Comparison of ENCODE assay signal across 9 cellular contexts in the genomic region with DNA sequence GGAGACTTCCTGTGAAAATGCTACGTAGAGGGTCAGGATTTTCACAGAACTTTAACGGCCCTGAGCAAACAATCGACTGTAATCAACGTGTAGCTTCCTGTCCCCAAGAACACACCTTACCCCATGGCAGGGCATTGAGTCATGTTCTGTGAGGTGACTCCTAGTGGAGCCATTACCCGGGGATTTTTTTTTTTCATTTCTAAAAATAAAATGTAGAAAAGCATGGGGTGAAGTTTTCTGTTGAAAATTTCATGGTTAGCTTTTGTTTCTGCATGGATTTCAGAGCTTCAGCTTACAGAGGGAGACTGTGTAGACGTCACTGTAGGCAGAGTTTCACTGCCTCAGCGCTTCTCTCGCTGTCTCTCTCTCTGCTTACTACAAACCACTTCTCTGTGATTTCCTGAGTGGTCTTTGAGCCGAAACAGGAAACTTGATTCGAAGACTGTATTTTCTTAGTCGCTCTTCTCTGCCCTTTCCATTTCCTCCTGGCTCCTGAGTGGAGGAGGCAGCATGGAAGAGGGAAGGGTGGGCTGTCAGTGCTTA.
DNase-seq lines count a peak whose midpoint lies in the region; ATAC-seq and TF ChIP-seq lines count a peak whose summit lies in the region.
"Had no signal": no experiment of that assay in that cellular context is flagged by ENCODE, and none has a peak within 500 bp of the region (broad histone marks: within the 10 kb centered on the region; RNA-seq: fewer than 3 reads in every experiment).

No MANE protein-coding gene starts in this region.

- CTCF ChIA-PET in CD8-positive, alpha-beta T cell (lab: Charles Lee), result interaction anchor here (1.2 to 3.9 kb wide), 2 partner anchors 11 to 165 kb away, joined by 4 to 25 read pairs; no protein-coding TSS in a partner anchor
- CTCF ChIA-PET in A673 (lab: Charles Lee), result interaction anchor here (0.6 kb wide), 1 partner anchor 434 kb away, joined by 3 read pairs; no protein-coding TSS in a partner anchor

- H3K4me1 ChIP-seq in CD8-positive, alpha-beta T cell (ENCODE audit: insufficient read depth, low read length), result peaks cover 72% of the 10 kb centered on the region
- H3K4me1 ChIP-seq in mesodermal cell (ENCODE audit: control insufficient read depth, insufficient read depth, low read length, poor library complexity, severe bottlenecking), result peaks cover 7% of the 10 kb centered on the region
- no peaks in the 10 kb centered on the region for H3K4me1 ChIP-seq in A673 (ENCODE audit: insufficient read depth, low read length, poor library complexity, severe bottlenecking)

- peak in 6 of 7 experiments; percentile 12 to 76 (median 50) for DNase-seq in CD8-positive, alpha-beta T cell
- DNase-seq in activated naive CD4-positive, alpha-beta T cell treated with anti-CD3 and anti-CD28 coated beads, Interleukin-2, amount 50 U/mL, for 72 hours (ENCODE audit: low spot score in 2 of 2), result no peak
- no peak for DNase-seq in A673 (ENCODE audit: low spot score)
- no peak for DNase-seq in H4 (ENCODE audit: low spot score)
- no peak for DNase-seq in AG20443 (ENCODE audit: low spot score)
- DNase-seq: midbrain had no signal

- 87 to 92% methylated on average over 7 to 9 of the region's 11 CpGs for WGBS in mesodermal cell (ENCODE audit: insufficient coverage in 2 of 2), 2 experiments

- peaks cover 28% of the 10 kb centered on the region for H3K36me3 ChIP-seq in CD8-positive, alpha-beta T cell (ENCODE audit: insufficient read depth, low read length)
- peaks cover 74% of the 10 kb centered on the region for H3K36me3 ChIP-seq in mesodermal cell (ENCODE audit: control insufficient read depth, insufficient read depth, low read length)
- H3K36me3 ChIP-seq in A673 (ENCODE audit: insufficient read depth, low read length, poor library complexity, severe bottlenecking), result peaks cover 5% of the 10 kb centered on the region

- no peaks in the 10 kb centered on the region for H3K9me3 ChIP-seq in CD8-positive, alpha-beta T cell (ENCODE audit: low read length)
- H3K9me3 ChIP-seq in mesodermal cell (ENCODE audit: control insufficient read depth, low read length) (no peaks in the 10 kb centered on the region), A673 (ENCODE audit: low read depth, low read length, poor library complexity, severe bottlenecking) (no peaks in the 10 kb centered on the region)

- no peaks in the 10 kb centered on the region for H3K9me3 Mint-ChIP-seq in CD8-positive, alpha-beta T cell
- H3K9me3 Mint-ChIP-seq in IgD-negative memory B cell, result peaks cover 0 to 1% (median 0%) of the 10 kb centered on the region in 3 donors
- no peaks in the 10 kb centered on the region for H3K9me3 Mint-ChIP-seq in activated naive CD4-positive, alpha-beta T cell treated with anti-CD3 and anti-CD28 coated beads, Interleukin-2, amount 50 U/mL, for 72 hours

- peak overlapping the region; percentile 78 for H3K27ac ChIP-seq in CD8-positive, alpha-beta T cell (ENCODE audit: low read depth, low read length)
- H3K27ac ChIP-seq in mesodermal cell (ENCODE audit: low read depth, low read length, severe bottlenecking) (peak overlapping the region; percentile 10), A673 (ENCODE audit: low read depth, low read length, poor library complexity, severe bottlenecking) (no peak overlapping the region)

- TF ChIP-seq CTCF in CD8-positive, alpha-beta T cell (IDR thresholded peaks at IDR 0.05), result no peak
- no peak for TF ChIP-seq CTCF in A673 (conservative IDR thresholded peaks at IDR 0.05; ENCODE audit: low read depth, low read length)

- peak; percentile 80 for ATAC-seq in CD8-positive, alpha-beta T cell
- peak; percentile 82 to 86 for ATAC-seq in activated naive CD4-positive, alpha-beta T cell treated with anti-CD3 and anti-CD28 coated beads, Interleukin-2, amount 50 U/mL, for 72 hours
- ATAC-seq in GM21515 (IDR thresholded peaks at IDR 0.05; ENCODE audit: unreplicated experiment), result no peak

- POLR2A ChIA-PET in CD8-positive, alpha-beta T cell (lab: Charles Lee), result interaction anchor here (1.1 to 3.9 kb wide), 6 partner anchors 8 to 213 kb away, joined by 3 to 18 read pairs (median 4); a partner anchor contains a TSS
- POLR2A ChIA-PET in A673 (lab: Charles Lee; ENCODE audit: low non-redundant PET), result interaction anchor here (0.6 kb wide), 1 partner anchor 96 kb away, joined by 5 read pairs; no protein-coding TSS in a partner anchor

- peaks cover 89% of the 10 kb centered on the region for H3K36me3 Mint-ChIP-seq in CD8-positive, alpha-beta T cell
- peaks cover 11% of the 10 kb centered on the region for H3K36me3 Mint-ChIP-seq in IgD-negative memory B cell
- peaks cover 51 to 85% of the 10 kb centered on the region in 2 donors for H3K36me3 Mint-ChIP-seq in activated naive CD4-positive, alpha-beta T cell treated with anti-CD3 and anti-CD28 coated beads, Interleukin-2, amount 50 U/mL, for 72 hours

- H3K27me3 Mint-ChIP-seq in CD8-positive, alpha-beta T cell (ENCODE audit: low read depth), result no peaks in the 10 kb centered on the region
- no peaks in the 10 kb centered on the region for H3K27me3 Mint-ChIP-seq in IgD-negative memory B cell

- BruUV-seq in A673 (replicated peaks; lab: Mats Ljungman, UMichigan), result no TSS peak

- H3K27me3 ChIP-seq in CD8-positive, alpha-beta T cell (ENCODE audit: insufficient read depth, low read length), result no peaks in the 10 kb centered on the region
- no peaks in the 10 kb centered on the region for H3K27me3 ChIP-seq in A673 (replicated peaks; ENCODE audit: insufficient read depth, low read depth, low read length, poor library complexity)

- intact Hi-C loops in CD8-positive, alpha-beta T cell (cut with DNase I, micrococcal nuclease), result loop anchor here (1.0 to 5.0 kb wide), 6 partner anchors 12 to 404 kb away; a partner anchor contains a TSS
- intact Hi-C loops in A673 (cut with micrococcal nuclease; ENCODE audit: unreplicated experiment), result loop anchor here (2.0 kb wide), 1 partner anchor 162 kb away; no protein-coding TSS in a partner anchor

- peak overlapping the region; percentile 88 for H3K4me3 Mint-ChIP-seq in CD8-positive, alpha-beta T cell
- no peak overlapping the region for H3K4me3 Mint-ChIP-seq in IgD-negative memory B cell

- peaks cover 86% of the 10 kb centered on the region for H3K4me1 Mint-ChIP-seq in CD8-positive, alpha-beta T cell (ENCODE audit: low read depth)
- H3K4me1 Mint-ChIP-seq in IgD-negative memory B cell, result peaks cover 3 to 7% (median 6%) of the 10 kb centered on the region in 3 donors

- peak overlapping the region; percentile 54 for H3K4me3 ChIP-seq in CD8-positive, alpha-beta T cell (ENCODE audit: low read depth, low read length)
- H3K4me3 ChIP-seq in mesodermal cell (ENCODE audit: extremely low read depth, insufficient read depth, low read length, poor library complexity, severe bottlenecking), result no peak overlapping the region
- H3K4me3 ChIP-seq in A673 (ENCODE audit: low read depth, low read length, poor library complexity, severe bottlenecking), result no peak overlapping the region

- H3K27ac Mint-ChIP-seq in CD8-positive, alpha-beta T cell, result peak overlapping the region; percentile 96
- H3K27ac Mint-ChIP-seq in IgD-negative memory B cell, result peak overlapping the region; percentile 35 to 71 (median 64)
- H3K27ac Mint-ChIP-seq in activated naive CD4-positive, alpha-beta T cell treated with anti-CD3 and anti-CD28 coated beads, Interleukin-2, amount 50 U/mL, for 72 hours, result peak overlapping the region; percentile 92 to 95

Comparison
In these comparisons a context has a peak if more than half of its experiments do, and no peak if none do; other contexts are left out.
1. DNase-seq: peak in CD8-positive, alpha-beta T cell (6 of 7); none in activated naive CD4-positive, alpha-beta T cell treated with anti-CD3 and anti-CD28 coated beads, Interleukin-2, amount 50 U/mL, for 72 hours (0 of 2), A673 (single experiment), H4 (single experiment) and AG20443 (single experiment).
2. Peak in every context shown above with its lines, with median percentiles within 50 percentile points of each other: H3K27ac Mint-ChIP-seq.